15 cellular contexts compared by ENCODE assay signal in the genomic region with DNA sequence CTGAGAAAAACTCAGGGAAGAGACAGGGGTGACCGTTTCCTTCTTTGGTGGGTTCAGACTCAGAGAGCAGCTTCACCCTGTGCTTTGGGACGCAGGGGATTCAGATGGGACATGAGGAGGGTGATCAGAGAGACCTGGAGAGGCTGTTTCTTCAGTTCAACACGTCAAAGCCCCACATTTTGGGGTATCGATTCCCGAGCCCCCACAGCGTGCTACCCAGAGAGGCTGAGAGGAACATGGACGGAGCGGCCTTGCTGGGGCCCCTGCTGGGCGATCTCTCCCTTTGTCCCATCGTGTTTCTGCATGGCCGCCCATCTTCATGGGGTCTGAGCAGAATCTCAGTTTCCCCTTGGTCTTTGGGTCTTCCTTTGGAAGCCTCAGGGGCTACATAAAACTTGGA. TPM values are rescaled to one million over a fixed set of nuclear protein-coding genes. Genes with fewer than 3 reads are reported as not detected.
"Had no signal": no experiment of that assay in that cellular context is flagged by ENCODE, and none has a peak within 500 bp of the region (broad histone marks: within the 10 kb centered on the region; RNA-seq: fewer than 3 reads in every experiment).

No MANE protein-coding gene starts in this region.

- ATAC-seq: activated T-helper 17 cell treated with anti-CD3 and anti-CD28 coated beads, Interleukin-2, amount 50 U/mL, for 72 hours; left colon had no signal

- H3K4me1 Mint-ChIP-seq: activated T-helper 17 cell treated with anti-CD3 and anti-CD28 coated beads, Interleukin-2, amount 50 U/mL, for 72 hours had no signal

- H3K27me3 Mint-ChIP-seq: stimulated activated naive CD8-positive, alpha-beta T cell treated with anti-CD3 and anti-CD28 coated beads, Interleukin-15, Interleukin-2, amounts not matched to agents 100 ng/mL and 50 ng/mL, for 24 hours had no signal

- H3K27ac ChIP-seq: hepatocyte had no signal

- H3K4me3 ChIP-seq: hepatocyte had no signal

- H3K27ac Mint-ChIP-seq: activated T-helper 17 cell treated with anti-CD3 and anti-CD28 coated beads, Interleukin-2, amount 50 U/mL, for 72 hours; progenitor cell of endocrine pancreas; stimulated activated naive CD8-positive, alpha-beta T cell treated with anti-CD3 and anti-CD28 coated beads, Interleukin-15, Interleukin-2, amounts not matched to agents 100 ng/mL and 50 ng/mL, for 24 hours; type B pancreatic cell had no signal

- H3K36me3 Mint-ChIP-seq: type B pancreatic cell had no signal

- DNase-seq: activated CD4-positive, alpha-beta T cell treated with anti-CD3 and anti-CD28 coated beads, Interleukin-2, amount 50 U/mL, for 1 hour; activated naive CD4-positive, alpha-beta T cell treated with anti-CD3 and anti-CD28 coated beads, Interleukin-2, amount 50 U/mL, for 16 hours; activated T-cell treated with anti-CD3 and anti-CD28 coated beads for 4 hours; amniotic stem cell; dermis blood vessel endothelial cell; effector memory CD4-positive, alpha-beta T cell; left colon; midbrain; SW 1271; T-helper 9 cell had no signal

- H3K9me3 Mint-ChIP-seq: activated T-helper 17 cell treated with anti-CD3 and anti-CD28 coated beads, Interleukin-2, amount 50 U/mL, for 72 hours; stimulated activated naive CD8-positive, alpha-beta T cell treated with anti-CD3 and anti-CD28 coated beads, Interleukin-15, Interleukin-2, amounts not matched to agents 100 ng/mL and 50 ng/mL, for 24 hours; type B pancreatic cell had no signal

- H3K4me3 Mint-ChIP-seq: activated T-helper 17 cell treated with anti-CD3 and anti-CD28 coated beads, Interleukin-2, amount 50 U/mL, for 72 hours; stimulated activated naive CD8-positive, alpha-beta T cell treated with anti-CD3 and anti-CD28 coated beads, Interleukin-15, Interleukin-2, amounts not matched to agents 100 ng/mL and 50 ng/mL, for 24 hours; type B pancreatic cell had no signal

- H3K27me3 ChIP-seq: hepatocyte had no signal

RNA-seq across cellular contexts. Expression of a gene that starts 38.2 kb away (rescaled TPM):
- total RNA-seq: activated T-helper 17 cell treated with anti-CD3 and anti-CD28 coated beads, Interleukin-2, amount 50 U/mL, for 72 hours had no signal
